32 cellular contexts compared by ENCODE assay signal in genomic region chr3:29451901-29452300, GRCh38.
"Had no signal": no experiment of that assay in that cellular context is flagged by ENCODE, and none has a peak within 500 bp of the region (broad histone marks: within the 10 kb centered on the region; RNA-seq: fewer than 3 reads in every experiment).

No MANE protein-coding gene starts in this region.

- H3K36me3 ChIP-seq: lower lobe of right lung, neural progenitor cell, neutrophil, right atrium auricular region, stomach, tibial artery, upper lobe of right lung, uterus had no signal

- ATAC-seq: left cardiac atrium; left lobe of liver; left ventricle myocardium superior; lower lobe of right lung; natural killer cell; psoas muscle; sciatic nerve; stimulated activated naive B cell treated with anti-CD40 and anti-IgM and Interleukin-4, amounts not matched to agents 10 μg/mL and 1 μg/mL and 100 μg/mL, for 72 hours; stimulated activated naive CD8-positive, alpha-beta T cell treated with anti-CD3 and anti-CD28 coated beads, Interleukin-15, Interleukin-2, amounts not matched to agents 100 U/mL and 50 U/mL, for 24 hours; upper lobe of right lung had no signal

- H2AFZ ChIP-seq: neural progenitor cell, parathyroid adenoma had no signal

- H3K27ac ChIP-seq: lower lobe of right lung, neural progenitor cell, neutrophil, parathyroid adenoma, psoas muscle, right atrium auricular region, skin epidermis, stomach, testis, tibial artery, upper lobe of right lung, uterus had no signal

- H3K9ac ChIP-seq: neural progenitor cell, parathyroid adenoma had no signal

- H3K4me3 Mint-ChIP-seq: mesothelial cell of epicardium; naive B cell; natural killer cell; nephron progenitor cell; neural progenitor cell; stimulated activated naive B cell treated with anti-CD40 and anti-IgM and Interleukin-4, amounts not matched to agents 10 μg/mL and 1 μg/mL and 100 μg/mL, for 72 hours had no signal

- H3K4me1 Mint-ChIP-seq: naive B cell; natural killer cell; stimulated activated naive B cell treated with anti-CD40 and anti-IgM and Interleukin-4, amounts not matched to agents 10 μg/mL and 1 μg/mL and 100 μg/mL, for 72 hours had no signal

- DNase-seq: hippocampal formation; kidney glomerular epithelial cell; left cardiac atrium; left ventricle myocardium superior; lower lobe of right lung; mesendoderm; naive B cell; natural killer cell; nephron progenitor cell; occipital lobe; psoas muscle; stimulated activated CD4-positive, alpha-beta T cell treated with anti-CD3 and anti-CD28 coated beads, Interleukin-12 subunit alpha, Interleukin-12 subunit beta, amount 100 ng/mL, for 4 hours; stimulated activated CD4-positive, alpha-beta T cell treated with anti-CD3 and anti-CD28 coated beads, Interleukin-15, amount 100 ng/mL, for 24 hours; stimulated activated CD4-positive, alpha-beta T cell treated with anti-CD3 and anti-CD28 coated beads, Interleukin-2, amount 100 ng/mL, for 24 hours; stimulated activated CD4-positive, alpha-beta T cell treated with anti-CD3 and anti-CD28 coated beads, Interleukin-4, amount 100 ng/mL, for 1 hour; stimulated activated naive B cell treated with anti-CD40 and anti-IgM and Interleukin-4, amounts not matched to agents 10 μg/mL and 1 μg/mL and 100 μg/mL, for 72 hours; stimulated activated naive CD8-positive, alpha-beta T cell treated with anti-CD3 and anti-CD28 coated beads, Interleukin-15, Interleukin-2, amounts not matched to agents 100 U/mL and 50 U/mL, for 24 hours; stomach; testis; tibial artery; trophoblast cell; upper lobe of right lung; uterus had no signal

- H3K79me2 ChIP-seq: parathyroid adenoma had no signal

- H3K4me2 ChIP-seq: neural progenitor cell had no signal

- H3K9me3 Mint-ChIP-seq: mesothelial cell of epicardium; naive B cell; nephron progenitor cell; neural progenitor cell; stimulated activated naive B cell treated with anti-CD40 and anti-IgM and Interleukin-4, amounts not matched to agents 10 μg/mL and 1 μg/mL and 100 μg/mL, for 72 hours had no signal

- H3K27ac Mint-ChIP-seq: mesothelial cell of epicardium; naive B cell; natural killer cell; nephron progenitor cell; neural progenitor cell; stimulated activated naive B cell treated with anti-CD40 and anti-IgM and Interleukin-4, amounts not matched to agents 10 μg/mL and 1 μg/mL and 100 μg/mL, for 72 hours had no signal

- H3K27me3 ChIP-seq: neural progenitor cell, neutrophil, right atrium auricular region, stomach, testis, tibial artery, upper lobe of right lung, uterus had no signal

- FAIRE-seq: keratinocyte had no signal

- H3K36me3 Mint-ChIP-seq: mesothelial cell of epicardium; naive B cell; natural killer cell; neural progenitor cell; stimulated activated naive B cell treated with anti-CD40 and anti-IgM and Interleukin-4, amounts not matched to agents 10 μg/mL and 1 μg/mL and 100 μg/mL, for 72 hours had no signal

- H3K27me3 Mint-ChIP-seq: naive B cell; stimulated activated naive B cell treated with anti-CD40 and anti-IgM and Interleukin-4, amounts not matched to agents 10 μg/mL and 1 μg/mL and 100 μg/mL, for 72 hours had no signal

- H3K9me3 ChIP-seq: lower lobe of right lung, neutrophil, psoas muscle, right atrium auricular region, stomach, testis, tibial artery, upper lobe of right lung, uterus had no signal

- H3K4me1 ChIP-seq: uterus had no signal

- H3K4me3 ChIP-seq: lower lobe of right lung, neural progenitor cell, psoas muscle, right atrium auricular region, skin epidermis, stomach, testis, tibial artery, upper lobe of right lung, uterus had no signal
